8 cellular contexts compared by ENCODE assay signal in genomic region chr22:37802310-37803194, GRCh38.
A peak's percentile ranks its signal among the peaks of the same experiment; 100 is the strongest.
DNase-seq lines count a peak whose midpoint lies in the region; ATAC-seq and TF ChIP-seq lines count a peak whose summit lies in the region.

No MANE protein-coding gene starts in this region.

- in situ Hi-C loops in astrocyte of the cerebellum (cut with HindIII; ENCODE audit: low sequenced_read_pairs): no loop called here

- TF ChIP-seq CTCF in astrocyte of the cerebellum (IDR thresholded peaks at IDR 0.05; ENCODE audit: low read depth, low read length, missing control alignments): no peak

- no peak for ATAC-seq in GM18858 (IDR thresholded peaks at IDR 0.05; ENCODE audit: unreplicated experiment)

- H3K4me1 ChIP-seq in iPS DF 6.9 (ENCODE audit: control insufficient read depth, insufficient read depth, low read length): peaks cover 7% of the 10 kb centered on the region

- no peaks in the 10 kb centered on the region for H3K9me3 ChIP-seq in iPS DF 6.9 (ENCODE audit: control insufficient read depth, insufficient read depth, low read length)

- H3K27me3 ChIP-seq in iPS DF 6.9 (ENCODE audit: control insufficient read depth, insufficient read depth, low read length): peaks cover 13% of the 10 kb centered on the region

- H3K4me3 ChIP-seq in astrocyte of the cerebellum (ENCODE audit: low read depth, low read length) (peak overlapping the region; percentile 46), iPS DF 6.9 (ENCODE audit: low read length) (peak overlapping the region; percentile 68; the same call in 1 of the 2 replicates)

- WGBS in iPS DF 6.9 (ENCODE audit: insufficient coverage, insufficient read length): no CpG with 5 or more reads among the region's 63 CpGs

- H3K27ac ChIP-seq in iPS DF 6.9 (ENCODE audit: low read length): no peak overlapping the region

- no peaks in the 10 kb centered on the region for H3K36me3 ChIP-seq in iPS DF 6.9 (ENCODE audit: control insufficient read depth, insufficient read depth, low read length)

- DNase-seq in stimulated activated CD4-positive, alpha-beta T cell treated with anti-CD3 and anti-CD28 coated beads, Interleukin-12 subunit alpha, Interleukin-12 subunit beta, amount 100 ng/mL, for 4 hours: peak; percentile 28
- no peak for DNase-seq in stimulated activated CD4-positive, alpha-beta T cell treated with anti-CD3 and anti-CD28 coated beads, Interleukin-4, amount 100 ng/mL, for 4 hours
- DNase-seq in NCI-H446 treated with DMSO at 0.1 percent for 48 hours (lab: John Stamatoyannopoulos, UW) (peak; percentile 34), astrocyte of the cerebellum (ENCODE audit: low read depth) (no peak), iPS DF 6.9 (ENCODE audit: low read depth, low spot score) (no peak), retina (peak; percentile 94), pons (ENCODE audit: low spot score) (no peak)

Comparison
In these comparisons a context has a peak if more than half of its experiments do, and no peak if none do; other contexts are left out.
1. DNase-seq: peak in stimulated activated CD4-positive, alpha-beta T cell treated with anti-CD3 and anti-CD28 coated beads, Interleukin-12 subunit alpha, Interleukin-12 subunit beta, amount 100 ng/mL, for 4 hours (single experiment), NCI-H446 treated with DMSO at 0.1 percent for 48 hours (single experiment) and retina (single experiment); none in stimulated activated CD4-positive, alpha-beta T cell treated with anti-CD3 and anti-CD28 coated beads, Interleukin-4, amount 100 ng/mL, for 4 hours (0 of 2), astrocyte of the cerebellum (single experiment), iPS DF 6.9 (single experiment) and pons (single experiment).